In the genomic region with DNA sequence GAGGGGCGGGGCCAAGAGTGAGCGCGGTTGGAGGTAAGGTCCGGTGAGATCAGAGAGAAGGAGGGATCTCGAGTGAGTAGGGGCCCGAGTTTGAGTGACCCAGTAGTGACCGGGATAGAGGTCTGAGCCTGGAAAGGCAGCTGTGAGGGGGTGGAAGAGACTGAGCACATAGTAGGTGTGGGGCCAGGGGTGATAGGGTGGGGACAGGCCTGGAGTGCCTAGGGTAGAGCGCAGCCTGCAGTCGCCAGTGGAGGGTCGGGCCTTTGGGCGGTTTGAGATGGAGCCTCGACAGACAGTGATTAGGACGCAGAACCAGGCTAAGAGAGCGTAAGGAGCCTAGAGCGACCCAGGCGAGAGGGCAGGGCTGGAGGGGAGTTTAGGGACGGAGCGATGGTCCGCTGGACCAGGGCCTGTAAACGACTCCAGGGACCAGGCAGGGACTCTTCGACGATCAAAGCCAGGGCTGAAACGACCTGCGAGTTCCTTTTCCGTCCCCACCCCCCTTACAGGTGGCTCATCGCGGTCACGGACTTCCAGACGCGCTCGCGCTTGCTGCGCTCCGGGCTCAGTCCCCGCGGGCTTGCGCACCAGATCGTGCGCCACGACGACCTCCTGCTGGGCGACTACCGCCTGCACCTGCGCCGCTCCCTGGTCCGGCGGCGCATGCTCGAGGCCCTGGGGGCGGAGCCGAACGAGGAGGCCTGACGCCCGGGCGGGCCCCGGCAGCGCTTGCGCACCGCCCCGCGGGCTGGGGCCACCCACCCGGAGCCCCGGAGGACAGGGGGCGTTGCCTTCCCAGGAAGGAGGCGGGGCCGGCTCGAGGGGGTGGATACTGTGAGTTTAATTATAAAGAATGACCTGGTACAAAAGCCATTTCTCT, we compare ENCODE assay signal across 1 cellular context.
TF ChIP-seq lines count a peak whose summit lies in the region.

No MANE protein-coding gene starts in this region.

TF ChIP-seq in K562, 482 proteins besides CTCF, POLR2A, EP300 and RAD21 (continued from another document and continues in another):
- TF ChIP-seq, protein P1, sequence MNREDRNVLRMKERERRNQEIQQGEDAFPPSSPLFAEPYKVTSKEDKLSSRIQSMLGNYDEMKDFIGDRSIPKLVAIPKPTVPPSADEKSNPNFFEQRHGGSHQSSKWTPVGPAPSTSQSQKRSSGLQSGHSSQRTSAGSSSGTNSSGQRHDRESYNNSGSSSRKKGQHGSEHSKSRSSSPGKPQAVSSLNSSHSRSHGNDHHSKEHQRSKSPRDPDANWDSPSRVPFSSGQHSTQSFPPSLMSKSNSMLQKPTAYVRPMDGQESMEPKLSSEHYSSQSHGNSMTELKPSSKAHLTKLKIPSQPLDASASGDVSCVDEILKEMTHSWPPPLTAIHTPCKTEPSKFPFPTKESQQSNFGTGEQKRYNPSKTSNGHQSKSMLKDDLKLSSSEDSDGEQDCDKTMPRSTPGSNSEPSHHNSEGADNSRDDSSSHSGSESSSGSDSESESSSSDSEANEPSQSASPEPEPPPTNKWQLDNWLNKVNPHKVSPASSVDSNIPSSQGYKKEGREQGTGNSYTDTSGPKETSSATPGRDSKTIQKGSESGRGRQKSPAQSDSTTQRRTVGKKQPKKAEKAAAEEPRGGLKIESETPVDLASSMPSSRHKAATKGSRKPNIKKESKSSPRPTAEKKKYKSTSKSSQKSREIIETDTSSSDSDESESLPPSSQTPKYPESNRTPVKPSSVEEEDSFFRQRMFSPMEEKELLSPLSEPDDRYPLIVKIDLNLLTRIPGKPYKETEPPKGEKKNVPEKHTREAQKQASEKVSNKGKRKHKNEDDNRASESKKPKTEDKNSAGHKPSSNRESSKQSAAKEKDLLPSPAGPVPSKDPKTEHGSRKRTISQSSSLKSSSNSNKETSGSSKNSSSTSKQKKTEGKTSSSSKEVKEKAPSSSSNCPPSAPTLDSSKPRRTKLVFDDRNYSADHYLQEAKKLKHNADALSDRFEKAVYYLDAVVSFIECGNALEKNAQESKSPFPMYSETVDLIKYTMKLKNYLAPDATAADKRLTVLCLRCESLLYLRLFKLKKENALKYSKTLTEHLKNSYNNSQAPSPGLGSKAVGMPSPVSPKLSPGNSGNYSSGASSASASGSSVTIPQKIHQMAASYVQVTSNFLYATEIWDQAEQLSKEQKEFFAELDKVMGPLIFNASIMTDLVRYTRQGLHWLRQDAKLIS (CRISPR knock-in tag; IDR thresholded peaks at IDR 0.05) = peak; percentile 88
- TF ChIP-seq TCF3 (CRISPR knock-in tag; IDR thresholded peaks at IDR 0.05) = peak; percentile 17
- 0 out of 2 replicates have a peak, but pooled peaks have one; percentile 50 for TF ChIP-seq ZNF436 (CRISPR knock-in tag; IDR thresholded peaks at IDR 0.05)
- TF ChIP-seq U2AF2 (optimal IDR thresholded peaks at IDR 0.05; ENCODE audit: low read depth, low read length) = no peak
- peak in 1 of 2 experiments; percentile 77; a peak in 2 of 4 replicates for TF ChIP-seq HDAC1 (IDR thresholded peaks at IDR 0.05)
- TF ChIP-seq SRF (CRISPR knock-in tag; IDR thresholded peaks at IDR 0.05) = 0 out of 4 replicates have a peak, but pooled peaks of 1 of the 2 experiments have one; percentile 37
- peak; percentile 96 for TF ChIP-seq RBFOX2 (IDR thresholded peaks at IDR 0.05; ENCODE audit: low read depth, low read length)
- TF ChIP-seq SNIP1 (IDR thresholded peaks at IDR 0.05; ENCODE audit: low read depth) = peak; percentile 41; the same call in 1 of the 2 replicates
- TF ChIP-seq NFATC3 (IDR thresholded peaks at IDR 0.05) = no peak
- peak; percentile 62 for TF ChIP-seq EGR1 (conservative IDR thresholded peaks at IDR 0.05)
- TF ChIP-seq, protein P2, sequence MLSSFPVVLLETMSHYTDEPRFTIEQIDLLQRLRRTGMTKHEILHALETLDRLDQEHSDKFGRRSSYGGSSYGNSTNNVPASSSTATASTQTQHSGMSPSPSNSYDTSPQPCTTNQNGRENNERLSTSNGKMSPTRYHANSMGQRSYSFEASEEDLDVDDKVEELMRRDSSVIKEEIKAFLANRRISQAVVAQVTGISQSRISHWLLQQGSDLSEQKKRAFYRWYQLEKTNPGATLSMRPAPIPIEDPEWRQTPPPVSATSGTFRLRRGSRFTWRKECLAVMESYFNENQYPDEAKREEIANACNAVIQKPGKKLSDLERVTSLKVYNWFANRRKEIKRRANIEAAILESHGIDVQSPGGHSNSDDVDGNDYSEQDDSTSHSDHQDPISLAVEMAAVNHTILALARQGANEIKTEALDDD (IDR thresholded peaks at IDR 0.05) = 0 out of 2 replicates have a peak, but pooled peaks have one; percentile 14
- TF ChIP-seq SMAD4 (CRISPR knock-in tag; conservative IDR thresholded peaks at IDR 0.05) = 0 out of 2 replicates have a peak, but pooled peaks have one; percentile 11
- TF ChIP-seq TAF7 (tag; IDR thresholded peaks at IDR 0.05) = peak; percentile 91
- TF ChIP-seq, protein P3, sequence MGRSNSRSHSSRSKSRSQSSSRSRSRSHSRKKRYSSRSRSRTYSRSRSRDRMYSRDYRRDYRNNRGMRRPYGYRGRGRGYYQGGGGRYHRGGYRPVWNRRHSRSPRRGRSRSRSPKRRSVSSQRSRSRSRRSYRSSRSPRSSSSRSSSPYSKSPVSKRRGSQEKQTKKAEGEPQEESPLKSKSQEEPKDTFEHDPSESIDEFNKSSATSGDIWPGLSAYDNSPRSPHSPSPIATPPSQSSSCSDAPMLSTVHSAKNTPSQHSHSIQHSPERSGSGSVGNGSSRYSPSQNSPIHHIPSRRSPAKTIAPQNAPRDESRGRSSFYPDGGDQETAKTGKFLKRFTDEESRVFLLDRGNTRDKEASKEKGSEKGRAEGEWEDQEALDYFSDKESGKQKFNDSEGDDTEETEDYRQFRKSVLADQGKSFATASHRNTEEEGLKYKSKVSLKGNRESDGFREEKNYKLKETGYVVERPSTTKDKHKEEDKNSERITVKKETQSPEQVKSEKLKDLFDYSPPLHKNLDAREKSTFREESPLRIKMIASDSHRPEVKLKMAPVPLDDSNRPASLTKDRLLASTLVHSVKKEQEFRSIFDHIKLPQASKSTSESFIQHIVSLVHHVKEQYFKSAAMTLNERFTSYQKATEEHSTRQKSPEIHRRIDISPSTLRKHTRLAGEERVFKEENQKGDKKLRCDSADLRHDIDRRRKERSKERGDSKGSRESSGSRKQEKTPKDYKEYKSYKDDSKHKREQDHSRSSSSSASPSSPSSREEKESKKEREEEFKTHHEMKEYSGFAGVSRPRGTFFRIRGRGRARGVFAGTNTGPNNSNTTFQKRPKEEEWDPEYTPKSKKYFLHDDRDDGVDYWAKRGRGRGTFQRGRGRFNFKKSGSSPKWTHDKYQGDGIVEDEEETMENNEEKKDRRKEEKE (IDR thresholded peaks at IDR 0.05; ENCODE audit: borderline replicate concordance in 1 of 2, control insufficient read depth in 1 of 2, low read depth in 2 of 2, low read length in 1 of 2) = no peak
- 0 out of 4 replicates have a peak, but pooled peaks of 1 of the 2 experiments have one; percentile 49 for TF ChIP-seq TRIM24 (IDR thresholded peaks at IDR 0.05)
- TF ChIP-seq RCOR1 (IDR thresholded peaks at IDR 0.05; ENCODE audit: borderline replicate concordance in 1 of 2, low read depth in 2 of 2, low read length in 2 of 2) = 0 out of 4 replicates have a peak, but pooled peaks of 1 of the 2 experiments have one; percentile 20
- TF ChIP-seq SP1 (CRISPR knock-in tag; IDR thresholded peaks at IDR 0.05) = peak; percentile 89
- TF ChIP-seq, protein P4, sequence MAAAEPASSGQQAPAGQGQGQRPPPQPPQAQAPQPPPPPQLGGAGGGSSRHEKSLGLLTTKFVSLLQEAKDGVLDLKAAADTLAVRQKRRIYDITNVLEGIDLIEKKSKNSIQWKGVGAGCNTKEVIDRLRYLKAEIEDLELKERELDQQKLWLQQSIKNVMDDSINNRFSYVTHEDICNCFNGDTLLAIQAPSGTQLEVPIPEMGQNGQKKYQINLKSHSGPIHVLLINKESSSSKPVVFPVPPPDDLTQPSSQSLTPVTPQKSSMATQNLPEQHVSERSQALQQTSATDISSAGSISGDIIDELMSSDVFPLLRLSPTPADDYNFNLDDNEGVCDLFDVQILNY (CRISPR knock-in tag; IDR thresholded peaks at IDR 0.05) = peak; percentile 88
- TF ChIP-seq, protein P5, sequence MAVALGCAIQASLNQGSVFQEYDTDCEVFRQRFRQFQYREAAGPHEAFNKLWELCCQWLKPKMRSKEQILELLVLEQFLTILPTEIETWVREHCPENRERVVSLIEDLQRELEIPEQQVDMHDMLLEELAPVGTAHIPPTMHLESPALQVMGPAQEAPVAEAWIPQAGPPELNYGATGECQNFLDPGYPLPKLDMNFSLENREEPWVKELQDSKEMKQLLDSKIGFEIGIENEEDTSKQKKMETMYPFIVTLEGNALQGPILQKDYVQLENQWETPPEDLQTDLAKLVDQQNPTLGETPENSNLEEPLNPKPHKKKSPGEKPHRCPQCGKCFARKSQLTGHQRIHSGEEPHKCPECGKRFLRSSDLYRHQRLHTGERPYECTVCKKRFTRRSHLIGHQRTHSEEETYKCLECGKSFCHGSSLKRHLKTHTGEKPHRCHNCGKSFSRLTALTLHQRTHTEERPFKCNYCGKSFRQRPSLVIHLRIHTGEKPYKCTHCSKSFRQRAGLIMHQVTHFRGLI (CRISPR knock-in tag; IDR thresholded peaks at IDR 0.05) = no peak
- 0 out of 2 replicates have a peak, but pooled peaks have one; percentile 42 for TF ChIP-seq PHB2 (IDR thresholded peaks at IDR 0.05; ENCODE audit: low read depth)
- TF ChIP-seq ZKSCAN8 (CRISPR knock-in tag; IDR thresholded peaks at IDR 0.05) = no peak
- TF ChIP-seq ZBTB1 (CRISPR knock-in tag; IDR thresholded peaks at IDR 0.05; ENCODE audit: borderline replicate concordance, low read depth) = peak; percentile 81; the same call in 1 of the 2 replicates
- TF ChIP-seq BCOR (IDR thresholded peaks at IDR 0.05) = peak; percentile 78
- TF ChIP-seq ZNF316 (IDR thresholded peaks at IDR 0.05) = peak; percentile 36; the same call in 1 of the 2 replicates
- 0 out of 2 replicates have a peak, but pooled peaks have one; percentile 88 for TF ChIP-seq HDGF (IDR thresholded peaks at IDR 0.05)
- peak; percentile 74 for TF ChIP-seq TOE1 (IDR thresholded peaks at IDR 0.05; ENCODE audit: borderline replicate concordance)
- peak; percentile 78; the same call in 1 of the 2 replicates for TF ChIP-seq TOE1 (CRISPR knock-in tag; IDR thresholded peaks at IDR 0.05; ENCODE audit: borderline replicate concordance, low read depth)
- 0 out of 2 replicates have a peak, but pooled peaks have one; percentile 87 for TF ChIP-seq DNMT1 (IDR thresholded peaks at IDR 0.05)
- TF ChIP-seq HDAC2 (IDR thresholded peaks at IDR 0.05) = peak; percentile 50; the same call in 1 of the 2 replicates
- TF ChIP-seq, protein P6, sequence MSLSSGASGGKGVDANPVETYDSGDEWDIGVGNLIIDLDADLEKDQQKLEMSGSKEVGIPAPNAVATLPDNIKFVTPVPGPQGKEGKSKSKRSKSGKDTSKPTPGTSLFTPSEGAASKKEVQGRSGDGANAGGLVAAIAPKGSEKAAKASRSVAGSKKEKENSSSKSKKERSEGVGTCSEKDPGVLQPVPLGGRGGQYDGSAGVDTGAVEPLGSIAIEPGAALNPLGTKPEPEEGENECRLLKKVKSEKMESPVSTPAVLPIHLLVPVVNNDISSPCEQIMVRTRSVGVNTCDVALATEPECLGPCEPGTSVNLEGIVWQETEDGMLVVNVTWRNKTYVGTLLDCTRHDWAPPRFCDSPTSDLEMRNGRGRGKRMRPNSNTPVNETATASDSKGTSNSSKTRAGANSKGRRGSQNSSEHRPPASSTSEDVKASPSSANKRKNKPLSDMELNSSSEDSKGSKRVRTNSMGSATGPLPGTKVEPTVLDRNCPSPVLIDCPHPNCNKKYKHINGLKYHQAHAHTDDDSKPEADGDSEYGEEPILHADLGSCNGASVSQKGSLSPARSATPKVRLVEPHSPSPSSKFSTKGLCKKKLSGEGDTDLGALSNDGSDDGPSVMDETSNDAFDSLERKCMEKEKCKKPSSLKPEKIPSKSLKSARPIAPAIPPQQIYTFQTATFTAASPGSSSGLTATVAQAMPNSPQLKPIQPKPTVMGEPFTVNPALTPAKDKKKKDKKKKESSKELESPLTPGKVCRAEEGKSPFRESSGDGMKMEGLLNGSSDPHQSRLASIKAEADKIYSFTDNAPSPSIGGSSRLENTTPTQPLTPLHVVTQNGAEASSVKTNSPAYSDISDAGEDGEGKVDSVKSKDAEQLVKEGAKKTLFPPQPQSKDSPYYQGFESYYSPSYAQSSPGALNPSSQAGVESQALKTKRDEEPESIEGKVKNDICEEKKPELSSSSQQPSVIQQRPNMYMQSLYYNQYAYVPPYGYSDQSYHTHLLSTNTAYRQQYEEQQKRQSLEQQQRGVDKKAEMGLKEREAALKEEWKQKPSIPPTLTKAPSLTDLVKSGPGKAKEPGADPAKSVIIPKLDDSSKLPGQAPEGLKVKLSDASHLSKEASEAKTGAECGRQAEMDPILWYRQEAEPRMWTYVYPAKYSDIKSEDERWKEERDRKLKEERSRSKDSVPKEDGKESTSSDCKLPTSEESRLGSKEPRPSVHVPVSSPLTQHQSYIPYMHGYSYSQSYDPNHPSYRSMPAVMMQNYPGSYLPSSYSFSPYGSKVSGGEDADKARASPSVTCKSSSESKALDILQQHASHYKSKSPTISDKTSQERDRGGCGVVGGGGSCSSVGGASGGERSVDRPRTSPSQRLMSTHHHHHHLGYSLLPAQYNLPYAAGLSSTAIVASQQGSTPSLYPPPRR (CRISPR knock-in tag; IDR thresholded peaks at IDR 0.05; ENCODE audit: borderline replicate concordance) = 0 out of 2 replicates have a peak, but pooled peaks have one; percentile 90
- TF ChIP-seq ZBTB17 (CRISPR knock-in tag; IDR thresholded peaks at IDR 0.05) = peak; percentile 84
- no peak for TF ChIP-seq RBM14 (IDR thresholded peaks at IDR 0.05; ENCODE audit: borderline replicate concordance, insufficient read depth, low read depth, low read length)
- peak; percentile 98 for TF ChIP-seq ZKSCAN1 (IDR thresholded peaks at IDR 0.05; ENCODE audit: low read depth, low read length)
- TF ChIP-seq, protein P7, sequence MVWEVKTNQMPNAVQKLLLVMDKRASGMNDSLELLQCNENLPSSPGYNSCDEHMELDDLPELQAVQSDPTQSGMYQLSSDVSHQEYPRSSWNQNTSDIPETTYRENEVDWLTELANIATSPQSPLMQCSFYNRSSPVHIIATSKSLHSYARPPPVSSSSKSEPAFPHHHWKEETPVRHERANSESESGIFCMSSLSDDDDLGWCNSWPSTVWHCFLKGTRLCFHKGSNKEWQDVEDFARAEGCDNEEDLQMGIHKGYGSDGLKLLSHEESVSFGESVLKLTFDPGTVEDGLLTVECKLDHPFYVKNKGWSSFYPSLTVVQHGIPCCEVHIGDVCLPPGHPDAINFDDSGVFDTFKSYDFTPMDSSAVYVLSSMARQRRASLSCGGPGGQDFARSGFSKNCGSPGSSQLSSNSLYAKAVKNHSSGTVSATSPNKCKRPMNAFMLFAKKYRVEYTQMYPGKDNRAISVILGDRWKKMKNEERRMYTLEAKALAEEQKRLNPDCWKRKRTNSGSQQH (CRISPR knock-in tag; IDR thresholded peaks at IDR 0.05) = peak; percentile 91
- TF ChIP-seq POLR2AphosphoS5 (IDR thresholded peaks at IDR 0.05; ENCODE audit: control insufficient read depth, insufficient read depth, low read depth, low read length) = peak; percentile 79
- TF ChIP-seq, protein P8, sequence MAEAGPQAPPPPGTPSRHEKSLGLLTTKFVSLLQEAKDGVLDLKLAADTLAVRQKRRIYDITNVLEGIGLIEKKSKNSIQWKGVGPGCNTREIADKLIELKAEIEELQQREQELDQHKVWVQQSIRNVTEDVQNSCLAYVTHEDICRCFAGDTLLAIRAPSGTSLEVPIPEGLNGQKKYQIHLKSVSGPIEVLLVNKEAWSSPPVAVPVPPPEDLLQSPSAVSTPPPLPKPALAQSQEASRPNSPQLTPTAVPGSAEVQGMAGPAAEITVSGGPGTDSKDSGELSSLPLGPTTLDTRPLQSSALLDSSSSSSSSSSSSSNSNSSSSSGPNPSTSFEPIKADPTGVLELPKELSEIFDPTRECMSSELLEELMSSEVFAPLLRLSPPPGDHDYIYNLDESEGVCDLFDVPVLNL (CRISPR knock-in tag; IDR thresholded peaks at IDR 0.05; ENCODE audit: low read depth) = peak; percentile 69; the same call in 1 of the 2 replicates
- peak in 1 of 2 experiments; percentile 0; a peak in 1 of 4 replicates for TF ChIP-seq SIN3A (IDR thresholded peaks at IDR 0.05; ENCODE audit: borderline replicate concordance in 2 of 2, control insufficient read depth in 1 of 2, low read depth in 2 of 2, low read length in 2 of 2)
- no peak for TF ChIP-seq ELF2 (CRISPR knock-in tag; IDR thresholded peaks at IDR 0.05)
